ENCODE assay signal across 8 cellular contexts in the genomic region with DNA sequence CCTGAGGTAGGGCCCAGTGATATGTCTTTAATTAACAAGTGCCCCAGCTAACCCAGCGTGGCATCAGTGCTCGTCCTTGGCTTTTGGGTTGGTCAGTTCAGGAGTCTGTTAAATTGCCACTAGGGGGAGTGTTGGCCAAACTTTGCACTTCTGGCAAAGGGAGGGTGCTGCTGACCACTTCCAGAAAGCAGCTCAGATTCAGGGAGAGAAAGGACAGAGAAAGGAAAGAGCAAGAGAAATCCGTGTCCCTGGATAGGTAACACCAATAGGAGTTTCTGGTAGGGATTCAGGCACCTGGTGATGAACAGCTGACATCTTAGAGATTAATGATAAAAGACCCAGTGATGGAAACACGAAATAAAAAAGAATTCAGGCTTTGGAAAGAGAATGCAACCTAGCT.
A peak's percentile ranks its signal among the peaks of the same experiment; 100 is the strongest.
DNase-seq lines count a peak whose midpoint lies in the region.

No MANE protein-coding gene starts in this region.

- DNase-seq in EH (ENCODE audit: low read depth): peak; percentile 70
- peak; percentile 15 for DNase-seq in HS-27A (ENCODE audit: low read depth)
- peak; percentile 32 for DNase-seq in SKM-1 (lab: John Stamatoyannopoulos, UW; ENCODE audit: unreplicated experiment)
- peak; percentile 55 for DNase-seq in fibroblast of the conjunctiva (ENCODE audit: low read depth)
- peak; percentile 36 for DNase-seq in non-pigmented ciliary epithelial cell (ENCODE audit: low read depth)
- no peak for DNase-seq in activated naive CD4-positive, alpha-beta T cell (lab: John Stamatoyannopoulos, UW)
- no peak for DNase-seq in stimulated activated CD4-positive, alpha-beta T cell treated with anti-CD3 and anti-CD28 coated beads, Interleukin-2, amount 100 ng/mL, for 48 hours
- DNase-seq in stimulated activated naive CD4-positive, alpha-beta T cell (lab: John Stamatoyannopoulos, UW): no peak

Comparison
In these comparisons a context has a peak if more than half of its experiments do, and no peak if none do; other contexts are left out.
1. DNase-seq: peak in EH (single experiment), HS-27A (single experiment), SKM-1 (single experiment), fibroblast of the conjunctiva (single experiment) and non-pigmented ciliary epithelial cell (single experiment); none in activated naive CD4-positive, alpha-beta T cell (0 of 4), stimulated activated CD4-positive, alpha-beta T cell treated with anti-CD3 and anti-CD28 coated beads, Interleukin-2, amount 100 ng/mL, for 48 hours (0 of 2) and stimulated activated naive CD4-positive, alpha-beta T cell (0 of 6).